28 cellular contexts compared by ENCODE assay signal in genomic region chr2:157918319-157918718, GRCh38.
"Had no signal": no experiment of that assay in that cellular context is flagged by ENCODE, and none has a peak within 500 bp of the region (broad histone marks: within the 10 kb centered on the region; RNA-seq: fewer than 3 reads in every experiment).

No MANE protein-coding gene starts in this region.

- H3K4me1 Mint-ChIP-seq: immature natural killer cell, mesothelial cell of epicardium, naive B cell had no signal

- H3K36me3 ChIP-seq: colonic mucosa, esophagus squamous epithelium, gastrocnemius medialis, left lung, lower lobe of right lung had no signal

- H2AFZ ChIP-seq: hepatocyte had no signal

- H3K9me3 Mint-ChIP-seq: dendritic cell treated with granulocyte-macrophage colony-stimulating factor and Interleukin-4, amounts not matched to agents 40 ng/mL and 50 ng/mL, for 4 days; effector memory CD8-positive, alpha-beta T cell; endodermal cell had no signal

- H3K4me3 ChIP-seq: colonic mucosa, esophagus squamous epithelium, gastrocnemius medialis, hepatocyte, left lung, lower lobe of right lung, mucosa of descending colon had no signal

- H3K4me3 Mint-ChIP-seq: dendritic cell treated with granulocyte-macrophage colony-stimulating factor and Interleukin-4, amounts not matched to agents 40 ng/mL and 50 ng/mL, for 4 days; effector memory CD8-positive, alpha-beta T cell; endodermal cell; immature natural killer cell; mesothelial cell of epicardium; naive B cell had no signal

- H3K9me3 ChIP-seq: colonic mucosa, esophagus squamous epithelium, gastrocnemius medialis, lower lobe of right lung, mucosa of descending colon had no signal

- ATAC-seq: effector memory CD8-positive, alpha-beta T cell; esophagus mucosa; gastrocnemius medialis; left colon; left lung; left ventricle myocardium superior; lower lobe of right lung; mucosa of descending colon had no signal

- H3K4me2 ChIP-seq: hepatocyte had no signal

- DNase-seq: colonic mucosa; cortex of kidney; effector CD8-positive, alpha-beta T cell; effector memory CD8-positive, alpha-beta T cell; endodermal cell; erythroblast; esophagus squamous epithelium; foreskin fibroblast; foreskin melanocyte; gastrocnemius medialis; glutamatergic neuron; hypothalamus; immature natural killer cell; islet precursor cell; kidney; kidney glomerular epithelial cell; left colon; left lung; left ventricle myocardium superior; lower lobe of right lung; mesenchymal stem cell; mucosa of descending colon; naive B cell had no signal

- H3K27ac Mint-ChIP-seq: dendritic cell treated with granulocyte-macrophage colony-stimulating factor and Interleukin-4, amounts not matched to agents 40 ng/mL and 50 ng/mL, for 4 days; effector memory CD8-positive, alpha-beta T cell; endodermal cell; immature natural killer cell; mesothelial cell of epicardium had no signal

- H3K27me3 Mint-ChIP-seq: dendritic cell treated with granulocyte-macrophage colony-stimulating factor and Interleukin-4, amounts not matched to agents 40 ng/mL and 50 ng/mL, for 4 days had no signal

- H3K79me2 ChIP-seq: hepatocyte had no signal

- H3K36me3 Mint-ChIP-seq: immature natural killer cell, mesothelial cell of epicardium, naive B cell had no signal

- H3K27ac ChIP-seq: colonic mucosa, epithelial cell of prostate, esophagus squamous epithelium, gastrocnemius medialis, hepatocyte, left lung, lower lobe of right lung had no signal

- H3K4me1 ChIP-seq: colonic mucosa, esophagus squamous epithelium, gastrocnemius medialis, left lung, lower lobe of right lung had no signal

- H3K27me3 ChIP-seq: colonic mucosa, esophagus squamous epithelium, gastrocnemius medialis, hepatocyte, left lung had no signal
